ENCODE assay signal across 1 cellular context in the genomic region with DNA sequence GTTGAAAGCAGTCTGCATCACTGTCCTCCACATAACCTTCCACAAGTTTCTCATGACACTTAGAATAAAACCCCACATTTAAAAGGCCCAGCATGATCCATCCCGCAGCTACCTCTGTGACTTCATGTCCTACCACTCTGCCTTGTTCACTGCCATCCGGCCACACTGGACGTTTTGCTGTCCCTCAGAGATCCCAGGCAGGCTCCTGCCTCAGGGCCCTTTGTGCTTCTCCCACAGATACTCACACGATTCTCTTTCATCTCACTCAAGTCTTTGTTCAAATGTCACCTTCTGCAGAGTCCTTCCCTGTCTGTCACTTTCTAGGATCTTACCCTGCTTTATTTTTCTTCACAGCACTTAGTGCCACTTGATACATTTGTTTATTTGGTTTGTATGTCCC.
TF ChIP-seq lines count a peak whose summit lies in the region.

No MANE protein-coding gene starts in this region.

TF ChIP-seq in WTC11, 78 proteins besides CTCF, POLR2A, EP300 and RAD21 (continued from another document):
- TF ChIP-seq USF1 (CRISPR knock-in tag; IDR thresholded peaks at IDR 0.05), result no peak
